ENCODE assay signal across 8 cellular contexts in genomic region chr7:24877790-24878311, GRCh38.
DNase-seq lines count a peak whose midpoint lies in the region; ATAC-seq and TF ChIP-seq lines count a peak whose summit lies in the region.

No MANE protein-coding gene starts in this region.

- peak; percentile 31 for DNase-seq in GM10266 (ENCODE audit: extremely low spot score)
- DNase-seq in astrocyte of the cerebellum (ENCODE audit: low read depth): peak; percentile 44
- no peak for DNase-seq in spleen
- DNase-seq in RKO (ENCODE audit: low spot score): no peak
- no peak for DNase-seq in mesothelial cell of epicardium (ENCODE audit: low spot score in 2 of 2, unreplicated experiment in 2 of 2)
- DNase-seq in esophagus squamous epithelium (lab: John Stamatoyannopoulos, UW): no peak

- H3K27ac Mint-ChIP-seq in mesothelial cell of epicardium: no peak overlapping the region

- TF ChIP-seq POLR2A in spleen (IDR thresholded peaks at IDR 0.05): no peak
- no peak for TF ChIP-seq POLR2A in esophagus squamous epithelium (IDR thresholded peaks at IDR 0.05)

- intact Hi-C loops in spleen (cut with DNase I; ENCODE audit: low total_unique reads) (no loop called here), esophagus squamous epithelium (cut with DNase I) (no loop called here)

- H3K27me3 ChIP-seq in spleen (replicated peaks in 1 of 7) (no peaks in the 10 kb centered on the region), esophagus squamous epithelium (no peaks in the 10 kb centered on the region)

- H3K27ac ChIP-seq in spleen: peak overlapping the region in 5 of 8 donors; percentile 18 to 66 (median 54)
- H3K27ac ChIP-seq in esophagus squamous epithelium: peak overlapping the region in 1 of 4 donors; percentile 23

- TF ChIP-seq CTCF in GM10266 (IDR thresholded peaks at IDR 0.05; ENCODE audit: control insufficient read depth, insufficient read depth, low read depth, missing control alignments): no peak
- TF ChIP-seq CTCF in astrocyte of the cerebellum (IDR thresholded peaks at IDR 0.05; ENCODE audit: low read depth, low read length, missing control alignments): no peak
- no peak for TF ChIP-seq CTCF in spleen (IDR thresholded peaks at IDR 0.05 in 8 of 11, conservative IDR thresholded peaks at IDR 0.05 in 3 of 11)
- no peak for TF ChIP-seq CTCF in mesothelial cell of epicardium (IDR thresholded peaks at IDR 0.05; ENCODE audit: unreplicated experiment)
- no peak for TF ChIP-seq CTCF in esophagus squamous epithelium (IDR thresholded peaks at IDR 0.05)

- peaks cover 11% of the 10 kb centered on the region for H3K4me1 Mint-ChIP-seq in mesothelial cell of epicardium

- H3K36me3 ChIP-seq in spleen (no peaks in the 10 kb centered on the region), esophagus squamous epithelium (no peaks in the 10 kb centered on the region)

- H3K9me3 Mint-ChIP-seq in mesothelial cell of epicardium: peaks cover 5% of the 10 kb centered on the region

- H3K4me3 ChIP-seq in astrocyte of the cerebellum (ENCODE audit: low read depth, low read length) (no peak overlapping the region), spleen (no peak overlapping the region), esophagus squamous epithelium (no peak overlapping the region)

- H3K36me3 Mint-ChIP-seq in mesothelial cell of epicardium: no peaks in the 10 kb centered on the region

- H3K4me3 Mint-ChIP-seq in mesothelial cell of epicardium: no peak overlapping the region

- H3K9me3 ChIP-seq in spleen: no peaks in the 10 kb centered on the region
- H3K9me3 ChIP-seq in esophagus squamous epithelium: no peaks in the 10 kb centered on the region

- no peaks in the 10 kb centered on the region for H3K27me3 Mint-ChIP-seq in mesothelial cell of epicardium (ENCODE audit: low read depth)

- WGBS in spleen, 5 donors: 16 to 25% (median 19%) methylated on average over 4 of the region's 4 CpGs
- 33 to 40% methylated on average over 4 of the region's 4 CpGs for WGBS in esophagus squamous epithelium, 2 donors

- in situ Hi-C loops in astrocyte of the cerebellum (cut with HindIII; ENCODE audit: low sequenced_read_pairs): no loop called here

- peaks cover 0 to 25% (median 9%) of the 10 kb centered on the region in 6 donors for H3K4me1 ChIP-seq in spleen
- H3K4me1 ChIP-seq in esophagus squamous epithelium: peaks cover 0 to under 1% (median 0%) of the 10 kb centered on the region in 3 donors

- ATAC-seq in GM21367 (IDR thresholded peaks at IDR 0.05; ENCODE audit: unreplicated experiment) (peak; percentile 84), HG03520 (IDR thresholded peaks at IDR 0.05; ENCODE audit: unreplicated experiment) (peak; percentile 82)

Comparison
In these comparisons a context has a peak if more than half of its experiments do, and no peak if none do; other contexts are left out.
1. DNase-seq: peak in GM10266 (single experiment) and astrocyte of the cerebellum (single experiment); none in spleen (single experiment), RKO (single experiment), mesothelial cell of epicardium (0 of 2) and esophagus squamous epithelium (single experiment).